ENCODE assay signal across 1 cellular context in the genomic region with DNA sequence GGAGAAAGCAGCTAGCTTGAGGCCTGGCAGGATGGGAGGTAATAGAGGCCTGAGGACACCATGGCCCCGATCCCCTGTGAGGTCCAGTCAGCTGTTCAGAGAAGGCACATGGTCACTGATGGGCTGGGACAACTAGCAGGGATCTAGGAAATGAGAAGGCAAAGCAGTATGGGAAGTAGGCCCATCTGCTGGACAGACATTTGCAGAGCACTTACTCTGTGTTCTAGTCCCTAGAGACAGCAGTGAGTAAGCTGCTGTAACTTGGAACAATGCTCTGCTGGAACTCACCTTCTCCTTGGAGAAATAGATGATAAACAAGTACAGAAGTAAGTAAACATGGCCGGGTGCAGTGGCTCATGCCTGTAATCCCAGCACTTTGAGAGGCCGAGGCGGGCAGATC.
TF ChIP-seq lines count a peak whose summit lies in the region.

No MANE protein-coding gene starts in this region.

TF ChIP-seq in K562, 482 proteins besides CTCF, POLR2A, EP300 and RAD21:
- TF ChIP-seq, protein P1, sequence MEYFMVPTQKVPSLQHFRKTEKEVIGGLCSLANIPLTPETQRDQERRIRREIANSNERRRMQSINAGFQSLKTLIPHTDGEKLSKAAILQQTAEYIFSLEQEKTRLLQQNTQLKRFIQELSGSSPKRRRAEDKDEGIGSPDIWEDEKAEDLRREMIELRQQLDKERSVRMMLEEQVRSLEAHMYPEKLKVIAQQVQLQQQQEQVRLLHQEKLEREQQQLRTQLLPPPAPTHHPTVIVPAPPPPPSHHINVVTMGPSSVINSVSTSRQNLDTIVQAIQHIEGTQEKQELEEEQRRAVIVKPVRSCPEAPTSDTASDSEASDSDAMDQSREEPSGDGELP (CRISPR knock-in tag; IDR thresholded peaks at IDR 0.05; ENCODE audit: borderline replicate concordance): peak; percentile 16; the same call in 1 of the 2 replicates
- TF ChIP-seq DIDO1 (tag; IDR thresholded peaks at IDR 0.05; ENCODE audit: low read depth): no peak
